Comparison of ENCODE assay signal across 26 cellular contexts in the genomic region with DNA sequence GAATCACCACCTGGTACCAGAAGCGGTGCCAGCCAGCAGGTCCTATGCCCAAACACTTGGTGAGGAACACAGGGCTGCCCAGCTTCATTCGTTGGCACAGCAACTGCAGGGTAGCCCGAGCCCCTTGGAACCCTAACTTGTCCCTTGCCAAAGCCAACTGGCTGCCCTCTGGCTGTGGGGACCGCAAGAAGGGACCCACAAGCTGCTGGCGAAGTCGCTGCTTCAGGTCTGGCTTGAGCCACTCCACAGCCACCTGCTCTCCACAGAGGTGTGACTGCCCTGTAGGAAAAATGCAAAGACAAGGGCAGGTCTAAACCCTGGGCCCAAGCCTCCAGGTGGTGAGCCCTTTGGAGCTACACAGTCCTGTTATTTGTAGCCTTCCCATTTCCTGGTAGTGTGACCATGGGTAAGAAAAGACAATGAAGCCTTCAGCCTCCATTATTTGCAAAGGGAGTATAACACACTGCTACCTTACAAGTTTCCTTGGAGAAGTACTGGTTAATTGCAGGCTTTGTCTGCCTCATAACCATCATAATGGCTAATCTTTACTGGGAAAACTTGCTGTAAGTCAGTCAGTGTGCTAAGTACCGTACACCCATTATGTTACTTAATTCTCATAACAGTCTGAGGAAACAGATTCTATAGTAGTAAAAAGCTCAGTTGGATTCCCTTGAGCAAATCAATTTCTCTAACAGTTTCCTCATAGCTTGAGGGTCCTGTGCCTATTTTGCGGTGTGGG. TPM values are rescaled to one million over a fixed set of nuclear protein-coding genes. Genes with fewer than 3 reads are reported as not detected.
DNase-seq lines count a peak whose midpoint lies in the region; ATAC-seq and TF ChIP-seq lines count a peak whose summit lies in the region.
"Had no signal": no experiment of that assay in that cellular context is flagged by ENCODE, and none has a peak within 500 bp of the region (broad histone marks: within the 10 kb centered on the region; RNA-seq: fewer than 3 reads in every experiment).

No MANE protein-coding gene starts in this region.

- H2BK20ac ChIP-seq in IMR-90 (ENCODE audit: low read depth, low read length), result no peak overlapping the region

- dilution Hi-C loops in IMR-90 (cut with HindIII; ENCODE audit: low sequenced_read_pairs, unreplicated experiment), result no loop called here

- H3K27ac Mint-ChIP-seq in stimulated activated naive CD8-positive, alpha-beta T cell treated with anti-CD3 and anti-CD28 coated beads, Interleukin-15, amount 100 ng/mL, for 72 hours, result no peak overlapping the region
- H3K27ac Mint-ChIP-seq in endothelial cell (ENCODE audit: unreplicated experiment), result no peak overlapping the region
- peak overlapping the region in 1 of 2 donors; percentile 16 for H3K27ac Mint-ChIP-seq in natural killer cell
- H3K27ac Mint-ChIP-seq: memory B cell; T-helper 1 cell treated with Interleukin-12 subunit alpha and Interleukin-12 subunit beta and Interleukin-4 antibody, amounts not matched to agents 30 μg/mL and 1 μg/mL, for 36 hours had no signal

- no peak overlapping the region for H2BK15ac ChIP-seq in IMR-90 (ENCODE audit: low read depth, low read length)

- H3K27ac ChIP-seq in IMR-90 (ENCODE audit: insufficient read depth, low read length) (no peak overlapping the region), sigmoid colon (no peak overlapping the region)
- H3K27ac ChIP-seq: BLaER1, breast epithelium, right atrium auricular region, spleen, thyroid gland had no signal

- POLR2A ChIA-PET in IMR-90 (lab: Charles Lee; ENCODE audit: unreplicated experiment), result no interaction called here

- no TSS peak for BruUV-seq in IMR-90 (replicated peaks; lab: Mats Ljungman, UMichigan)

- intact Hi-C loops in IMR-90 (cut with micrococcal nuclease) (no loop called here), natural killer cell (cut with micrococcal nuclease) (no loop called here), sigmoid colon (cut with DNase I) (no loop called here)

- peak; percentile 2 for ATAC-seq in stimulated activated naive CD8-positive, alpha-beta T cell treated with anti-CD3 and anti-CD28 coated beads, Interleukin-15, amount 100 ng/mL, for 72 hours
- ATAC-seq in stimulated activated naive CD8-positive, alpha-beta T cell treated with anti-CD3 and anti-CD28 coated beads, Interleukin-15, Interleukin-2, amounts not matched to agents 100 U/mL and 50 U/mL, for 24 hours, result no peak
- ATAC-seq in IMR-90 (ENCODE audit: low read depth) (no peak), natural killer cell (no peak), HG03439 (IDR thresholded peaks at IDR 0.05; ENCODE audit: unreplicated experiment) (no peak)

- DNase-seq in stimulated activated naive CD8-positive, alpha-beta T cell treated with anti-CD3 and anti-CD28 coated beads, Interleukin-15, amount 100 ng/mL, for 72 hours, result no peak
- DNase-seq in stimulated activated naive CD8-positive, alpha-beta T cell treated with anti-CD3 and anti-CD28 coated beads, Interleukin-15, Interleukin-2, amounts not matched to agents 100 U/mL and 50 U/mL, for 24 hours, result no peak
- DNase-seq in IMR-90, result no peak
- no peak for DNase-seq in endothelial cell (ENCODE audit: low spot score)
- no peak for DNase-seq in natural killer cell
- DNase-seq in sigmoid colon, result no peak
- DNase-seq: activated naive CD4-positive, alpha-beta T cell treated with anti-CD3 and anti-CD28 coated beads, Interleukin-2, amount 50 U/mL, for 16 hours; DMS153; immature natural killer cell; KG1; NCI-H1105; NCI-H187 treated with DMSO at 0.1 percent for 48 hours; NCI-H2171 treated with DMSO at 0.1 percent for 48 hours; NCI-H510A treated with DMSO at 0.1 percent for 48 hours; posterior cingulate gyrus; SK-N-SH; stimulated activated CD4-positive, alpha-beta T cell treated with anti-CD3 and anti-CD28 coated beads, Interleukin-2, amount 100 ng/mL, for 24 hours; stomach had no signal

- H3K4me3 ChIP-seq in IMR-90 (ENCODE audit: insufficient read depth, low read depth, low read length) (no peak overlapping the region), sigmoid colon (no peak overlapping the region)
- H3K4me3 ChIP-seq: BLaER1, thyroid gland had no signal

- H3K4me1 Mint-ChIP-seq in stimulated activated naive CD8-positive, alpha-beta T cell treated with anti-CD3 and anti-CD28 coated beads, Interleukin-15, amount 100 ng/mL, for 72 hours, result peaks cover 22% of the 10 kb centered on the region
- H3K4me1 Mint-ChIP-seq in endothelial cell (ENCODE audit: unreplicated experiment) (peaks cover 12% of the 10 kb centered on the region), natural killer cell (peaks cover 15 to 22% of the 10 kb centered on the region in 2 donors)

- H4K91ac ChIP-seq in IMR-90 (ENCODE audit: insufficient read depth, low read depth, low read length), result no peak overlapping the region

- peak overlapping the region; percentile 70 for H2AK9ac ChIP-seq in IMR-90 (replicated peaks; ENCODE audit: low read depth, low read length, poor library complexity)

- TF ChIP-seq POLR2A in IMR-90 (IDR thresholded peaks at IDR 0.05; ENCODE audit: low read depth, low read length) (no peak; the same call in 1 of the 2 replicates), sigmoid colon (IDR thresholded peaks at IDR 0.05) (no peak)

- H3K18ac ChIP-seq in IMR-90 (ENCODE audit: low read depth, low read length), result no peak overlapping the region

- H3K23ac ChIP-seq in IMR-90 (ENCODE audit: low read depth, low read length), result no peak overlapping the region

- H3K4me3 Mint-ChIP-seq in stimulated activated naive CD8-positive, alpha-beta T cell treated with anti-CD3 and anti-CD28 coated beads, Interleukin-15, amount 100 ng/mL, for 72 hours, result no peak overlapping the region
- H3K4me3 Mint-ChIP-seq in endothelial cell (ENCODE audit: unreplicated experiment) (peak overlapping the region; percentile 38), natural killer cell (no peak overlapping the region)
- H3K4me3 Mint-ChIP-seq: immature natural killer cell; memory B cell; T-helper 1 cell treated with Interleukin-12 subunit alpha and Interleukin-12 subunit beta and Interleukin-4 antibody, amounts not matched to agents 30 μg/mL and 1 μg/mL, for 36 hours had no signal

- H3K27me3 ChIP-seq in IMR-90 (ENCODE audit: control insufficient read depth, insufficient read depth, low read length) (no peaks in the 10 kb centered on the region), sigmoid colon (no peaks in the 10 kb centered on the region)
- H3K27me3 ChIP-seq: BLaER1, breast epithelium, right atrium auricular region, spleen, stomach, thyroid gland had no signal

- H3K4me2 ChIP-seq in IMR-90 (ENCODE audit: low read depth, low read length), result no peak overlapping the region
- H3K4me2 ChIP-seq: BLaER1, SK-N-SH had no signal

- peaks cover 19% of the 10 kb centered on the region for H4K20me1 ChIP-seq in IMR-90 (ENCODE audit: insufficient read depth, low read length)

- TF ChIP-seq CTCF in IMR-90 (conservative IDR thresholded peaks at IDR 0.05; ENCODE audit: low read depth, low read length), result no peak
- no peak for TF ChIP-seq CTCF in endothelial cell (IDR thresholded peaks at IDR 0.05; ENCODE audit: unreplicated experiment)
- TF ChIP-seq CTCF in natural killer cell (IDR thresholded peaks at IDR 0.05), result no peak
- TF ChIP-seq CTCF in sigmoid colon (IDR thresholded peaks at IDR 0.05), result no peak

- peaks cover 15 to 40% of the 10 kb centered on the region in 2 experiments for H3K79me1 ChIP-seq in IMR-90 (ENCODE audit: low read depth in 1 of 2, low read length in 2 of 2)

- no peak overlapping the region for H2BK5ac ChIP-seq in IMR-90 (ENCODE audit: low read depth, low read length, poor library complexity, severe bottlenecking)

- H2AK5ac ChIP-seq in IMR-90 (ENCODE audit: low read depth, low read length), result no peak overlapping the region

- CTCF ChIA-PET in IMR-90 (lab: Yijun Ruan, JAX), result no interaction called here

- H3K4me1 ChIP-seq in IMR-90 (ENCODE audit: control insufficient read depth, insufficient read depth, low read length) (no peaks in the 10 kb centered on the region; the same call in 1 of the 2 replicates), sigmoid colon (peaks cover 0 to 9% (median 3%) of the 10 kb centered on the region in 4 donors)
- H3K4me1 ChIP-seq: breast epithelium, right atrium auricular region, thyroid gland had no signal

- no peaks in the 10 kb centered on the region for H3K9me3 Mint-ChIP-seq in stimulated activated naive CD8-positive, alpha-beta T cell treated with anti-CD3 and anti-CD28 coated beads, Interleukin-15, amount 100 ng/mL, for 72 hours
- no peaks in the 10 kb centered on the region for H3K9me3 Mint-ChIP-seq in endothelial cell (ENCODE audit: unreplicated experiment)
- no peaks in the 10 kb centered on the region for H3K9me3 Mint-ChIP-seq in natural killer cell
- H3K9me3 Mint-ChIP-seq: immature natural killer cell; memory B cell; T-helper 1 cell treated with Interleukin-12 subunit alpha and Interleukin-12 subunit beta and Interleukin-4 antibody, amounts not matched to agents 30 μg/mL and 1 μg/mL, for 36 hours had no signal

- H3K36me3 ChIP-seq in IMR-90 (ENCODE audit: control insufficient read depth, insufficient read depth, low read length), result peaks cover 60% of the 10 kb centered on the region
- peaks cover 24 to 68% (median 44%) of the 10 kb centered on the region in 4 donors for H3K36me3 ChIP-seq in sigmoid colon

- H4K5ac ChIP-seq in IMR-90 (ENCODE audit: low read depth, low read length), result no peak overlapping the region

- no peak overlapping the region for H4K8ac ChIP-seq in IMR-90 (ENCODE audit: low read depth in 2 of 2, low read length in 2 of 2)

- H3K56ac ChIP-seq in IMR-90 (ENCODE audit: extremely low read depth, insufficient read depth, low read length), result no peak overlapping the region

- H3K9me3 ChIP-seq in IMR-90 (ENCODE audit: control insufficient read depth, insufficient read depth, low read length) (no peaks in the 10 kb centered on the region), sigmoid colon (no peaks in the 10 kb centered on the region)
- H3K9me3 ChIP-seq: BLaER1, breast epithelium, right atrium auricular region, SK-N-SH, spleen, stomach, thyroid gland had no signal

- H3K9me1 ChIP-seq in IMR-90 (ENCODE audit: insufficient read depth, low read length), result peaks cover 17% of the 10 kb centered on the region; the same call in 1 of the 2 replicates

- H3K36me3 Mint-ChIP-seq in endothelial cell (ENCODE audit: low read depth, unreplicated experiment), result peaks cover 48% of the 10 kb centered on the region
- H3K36me3 Mint-ChIP-seq in natural killer cell, result peaks cover 7% of the 10 kb centered on the region

- H3K4ac ChIP-seq in IMR-90 (ENCODE audit: low read depth, low read length), result no peak overlapping the region

- no peak for TF ChIP-seq RAD21 in IMR-90 (IDR thresholded peaks at IDR 0.05; ENCODE audit: low read length)

- no peak overlapping the region for H3K9ac ChIP-seq in IMR-90 (ENCODE audit: low read depth, low read length)
- H3K9ac ChIP-seq: BLaER1, SK-N-SH had no signal

- H3K27me3 Mint-ChIP-seq in stimulated activated naive CD8-positive, alpha-beta T cell treated with anti-CD3 and anti-CD28 coated beads, Interleukin-15, amount 100 ng/mL, for 72 hours, result no peaks in the 10 kb centered on the region
- H3K27me3 Mint-ChIP-seq in endothelial cell (ENCODE audit: unreplicated experiment) (peaks cover 18% of the 10 kb centered on the region), natural killer cell (ENCODE audit: low read depth in 2 of 2) (no peaks in the 10 kb centered on the region)
- H3K27me3 Mint-ChIP-seq: memory B cell had no signal

- H2BK120ac ChIP-seq in IMR-90 (ENCODE audit: low read depth, low read length), result no peak overlapping the region

- WGBS in IMR-90 (ENCODE audit: extremely low coverage in 2 of 2, insufficient read length in 1 of 2), 2 experiments, result 50% methylated on average over 1 of the region's 8 CpGs; no CpG with 5 or more reads in 1 of the 2 experiments
- WGBS in sigmoid colon, 2 donors, result 67 to 78% methylated on average over 7 of the region's 8 CpGs

- no peak overlapping the region for H3K14ac ChIP-seq in IMR-90 (replicated peaks; ENCODE audit: low read depth, low read length)

- H2AFZ ChIP-seq in IMR-90 (replicated peaks; ENCODE audit: low read length, poor library complexity), result no peak overlapping the region

- in situ Hi-C loops in IMR-90 (cut with MboI; ENCODE audit: low sequenced_read_pairs), result no loop called here

- TF ChIP-seq EP300 in sigmoid colon (IDR thresholded peaks at IDR 0.05), result no peak

RNA-seq across cellular contexts. Expression of gene DND1, which starts 1.7 kb away (rescaled TPM):
- total RNA-seq in IMR-90 (2012; rRNA removed), result under 0.01 TPM in 2 replicates
- 0.63 and 0.67 TPM in 2 replicates for polyA plus RNA-seq in IMR-90 (2012; rRNA removed)
- polyA plus RNA-seq in IMR-90 (2012; cell fraction: cytosol; rRNA removed), result 0.08 and 0.40 TPM in 2 replicates
- polyA plus RNA-seq in IMR-90 (2012; cell fraction: nucleus; rRNA removed; ENCODE audit: low replicate concordance), result 3.8 and 12.4 TPM in 2 replicates
- 1.8 TPM for total RNA-seq in endothelial cell (ENCODE audit: unreplicated experiment)
- 1 to 10 TPM in 2 of 3 donors, under 1 TPM in 1; 0.90 to 1.1 (median 1.1) TPM for total RNA-seq in natural killer cell
- total RNA-seq in sigmoid colon, result under 1 TPM in 2 of 4 donors, not detected in 2; 0.36 to 0.95 TPM
- polyA plus RNA-seq in sigmoid colon, result 1 to 10 TPM in 1 of 3 donors, under 1 TPM in 2; 0.60 to 2.4 (median 0.69) TPM
- polyA plus RNA-seq: immature natural killer cell had no signal

RNA-seq across cellular contexts. Expression of gene WDR55, which starts 6.9 kb away (rescaled TPM):
- 19.2 and 20.4 TPM in 2 replicates for total RNA-seq in IMR-90 (2012; rRNA removed)
- polyA plus RNA-seq in IMR-90 (2012; rRNA removed), result 18.0 and 19.0 TPM in 2 replicates
- 11.9 and 13.6 TPM in 2 replicates for polyA plus RNA-seq in IMR-90 (2012; cell fraction: cytosol; rRNA removed)
- 60.1 and 69.9 TPM in 2 replicates for polyA plus RNA-seq in IMR-90 (2012; cell fraction: nucleus; rRNA removed; ENCODE audit: low replicate concordance)
- 28.5 TPM for total RNA-seq in endothelial cell (ENCODE audit: unreplicated experiment)
- 10 to 100 TPM; 42.3 to 45.1 (median 43.3) TPM for total RNA-seq in natural killer cell
- total RNA-seq in sigmoid colon, result 10 to 100 TPM; 13.2 to 18.0 (median 15.1) TPM
- 10 to 100 TPM; 19.2 to 35.0 (median 29.8) TPM for polyA plus RNA-seq in sigmoid colon

RNA-seq across cellular contexts. Expression of gene HARS1, which starts 19.5 kb away (rescaled TPM):
- 134 and 141 TPM in 2 replicates for total RNA-seq in IMR-90 (2012; rRNA removed)
- 89.3 and 97.6 TPM in 2 replicates for polyA plus RNA-seq in IMR-90 (2012; rRNA removed)
- polyA plus RNA-seq in IMR-90 (2012; cell fraction: cytosol; rRNA removed), result 40.7 and 64.9 TPM in 2 replicates
- polyA plus RNA-seq in IMR-90 (2012; cell fraction: nucleus; rRNA removed; ENCODE audit: low replicate concordance), result 52.0 and 145 TPM in 2 replicates
- 75.0 TPM for total RNA-seq in endothelial cell (ENCODE audit: unreplicated experiment)
- total RNA-seq in natural killer cell, result 10 to 100 TPM; 62.4 to 73.8 (median 68.3) TPM
- total RNA-seq in sigmoid colon, result 10 to 100 TPM; 35.2 to 54.2 (median 43.5) TPM
- polyA plus RNA-seq in sigmoid colon, result 10 to 100 TPM; 35.4 to 60.2 (median 39.8) TPM

RNA-seq across cellular contexts. Expression of gene HARS2, which starts 19.6 kb away (rescaled TPM):
- total RNA-seq in IMR-90 (2012; rRNA removed), result 30.1 and 36.9 TPM in 2 replicates
- polyA plus RNA-seq in IMR-90 (2012; rRNA removed), result 26.5 and 33.0 TPM in 2 replicates
- polyA plus RNA-seq in IMR-90 (2012; cell fraction: cytosol; rRNA removed), result 10.4 and 14.4 TPM in 2 replicates
- polyA plus RNA-seq in IMR-90 (2012; cell fraction: nucleus; rRNA removed; ENCODE audit: low replicate concordance), result 23.6 and 63.1 TPM in 2 replicates
- total RNA-seq in endothelial cell (ENCODE audit: unreplicated experiment), result 37.0 TPM
- 10 to 100 TPM; 42.5 to 48.4 (median 45.6) TPM for total RNA-seq in natural killer cell
- total RNA-seq in sigmoid colon, result 10 to 100 TPM; 18.2 to 19.4 (median 18.9) TPM
- polyA plus RNA-seq in sigmoid colon, result 10 to 100 TPM; 26.4 to 34.7 (median 29.0) TPM

RNA-seq across cellular contexts. Expression of gene IK, which starts 24.0 kb away (rescaled TPM):
- total RNA-seq in IMR-90 (2012; rRNA removed), result 137 and 143 TPM in 2 replicates
- polyA plus RNA-seq in IMR-90 (2012; rRNA removed), result 99.8 and 105 TPM in 2 replicates
- 17.7 and 93.5 TPM in 2 replicates for polyA plus RNA-seq in IMR-90 (2012; cell fraction: cytosol; rRNA removed)
- 22.3 and 96.4 TPM in 2 replicates for polyA plus RNA-seq in IMR-90 (2012; cell fraction: nucleus; rRNA removed; ENCODE audit: low replicate concordance)
- total RNA-seq in endothelial cell (ENCODE audit: unreplicated experiment), result 76.1 TPM
- 100 to 1,000 TPM; 144 to 204 (median 148) TPM for total RNA-seq in natural killer cell
- 100 to 1,000 TPM; 120 to 146 (median 136) TPM for total RNA-seq in sigmoid colon
- polyA plus RNA-seq in sigmoid colon, result 10 to 100 TPM; 70.3 to 79.4 (median 73.5) TPM
